ENCODE assay signal across 8 cellular contexts in the genomic region with DNA sequence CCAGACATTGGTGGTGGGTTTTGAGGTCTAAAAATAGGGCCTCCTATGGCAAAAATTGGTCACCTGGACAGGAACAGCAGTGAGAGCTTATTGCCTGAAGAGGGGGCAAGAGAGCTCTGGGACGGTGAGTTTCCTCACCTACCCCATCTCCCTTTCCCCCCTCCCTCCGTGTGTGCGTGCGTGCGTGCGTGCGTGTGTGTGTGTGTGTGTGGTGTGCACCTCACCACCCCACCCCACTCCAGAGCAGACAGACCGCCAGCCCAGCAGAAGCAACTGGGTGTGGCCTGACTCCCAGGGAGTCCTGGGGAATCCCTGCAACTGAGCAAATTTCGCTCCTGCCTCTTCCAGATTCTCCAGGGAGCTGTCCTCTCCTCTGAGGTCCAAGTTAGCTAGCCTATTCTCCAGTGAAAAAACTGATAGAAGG. TPM values are rescaled to one million over a fixed set of nuclear protein-coding genes. Genes with fewer than 3 reads are reported as not detected.
A peak's percentile ranks its signal among the peaks of the same experiment; 100 is the strongest.
DNase-seq lines count a peak whose midpoint lies in the region; ATAC-seq, FAIRE-seq and TF ChIP-seq lines count a peak whose summit lies in the region.

No MANE protein-coding gene starts in this region.

- peaks cover 26 to 58% (median 50%) of the 10 kb centered on the region in 4 donors for H3K4me1 Mint-ChIP-seq in CD4-positive, alpha-beta memory T cell
- peaks cover 24% of the 10 kb centered on the region for H3K4me1 Mint-ChIP-seq in MCF 10A (ENCODE audit: insufficient read depth, unreplicated experiment)

- no peaks in the 10 kb centered on the region for H3K9me3 ChIP-seq in CD4-positive, alpha-beta memory T cell (ENCODE audit: control insufficient read depth in 1 of 2, low read length in 2 of 2)
- H3K9me3 ChIP-seq in kidney (ENCODE audit: control insufficient read depth in 1 of 2, low read length in 2 of 2), result no peaks in the 10 kb centered on the region

- TF ChIP-seq CTCF in MCF 10A (IDR thresholded peaks at IDR 0.05; ENCODE audit: unreplicated experiment), result peak; percentile 45
- TF ChIP-seq CTCF in kidney (IDR thresholded peaks at IDR 0.05; ENCODE audit: borderline replicate concordance, extremely low read depth, insufficient read depth), result peak; percentile 73

- DNase-seq in CD4-positive, alpha-beta memory T cell, result peak; percentile 91 to 92 (median 92)
- DNase-seq in NCI-H1694 (lab: John Stamatoyannopoulos, UW) (peak; percentile 88), UCSD-AML1 (lab: John Stamatoyannopoulos, UW; ENCODE audit: unreplicated experiment) (peak; percentile 64), MCF 10A (ENCODE audit: unreplicated experiment) (peak; percentile 88), kidney (peak; percentile 94)
- DNase-seq in stimulated activated CD4-positive, alpha-beta T cell treated with anti-CD3 and anti-CD28 coated beads, Interleukin-2, amount 100 ng/mL, for 24 hours, result peak; percentile 59 to 73

- FAIRE-seq in kidney (lab: Jason Lieb, UNC), result no peak

- H3K4me3 Mint-ChIP-seq in CD4-positive, alpha-beta memory T cell, result peak overlapping the region; percentile 73 to 92 (median 84)
- H3K4me3 Mint-ChIP-seq in MCF 10A (ENCODE audit: unreplicated experiment), result peak overlapping the region; percentile 45

- H3K36me3 ChIP-seq in CD4-positive, alpha-beta memory T cell (ENCODE audit: insufficient read depth, low read length), result no peaks in the 10 kb centered on the region
- H3K36me3 ChIP-seq in kidney (ENCODE audit: control insufficient read depth in 1 of 2, insufficient read depth in 2 of 2, low read length in 2 of 2), result no peaks in the 10 kb centered on the region

- no TSS peak for BruUV-seq in MCF 10A (replicated peaks; lab: Mats Ljungman, UMichigan)

- peaks cover 0 to 2% (median 0%) of the 10 kb centered on the region in 8 donors for H3K9me3 Mint-ChIP-seq in CD4-positive, alpha-beta memory T cell
- H3K9me3 Mint-ChIP-seq in MCF 10A (ENCODE audit: unreplicated experiment), result no peaks in the 10 kb centered on the region

- peak overlapping the region; percentile 96 to 100 (median 99) for H3K27ac Mint-ChIP-seq in CD4-positive, alpha-beta memory T cell
- H3K27ac Mint-ChIP-seq in MCF 10A (ENCODE audit: low read depth, unreplicated experiment), result peak overlapping the region; percentile 90

- H3K4me3 ChIP-seq in CD4-positive, alpha-beta memory T cell (ENCODE audit: low read length in 2 of 2), result peak overlapping the region; percentile 36 to 70
- H3K4me3 ChIP-seq in kidney (ENCODE audit: low read length in 2 of 2), result no peak overlapping the region

- intact Hi-C loops in CD4-positive, alpha-beta memory T cell (cut with micrococcal nuclease), result loop anchor here (1.0 to 5.0 kb wide), 7 partner anchors 14 to 419 kb away; partner anchors contain the start of genes ATG4A, NCBP2L and PSMD10
- intact Hi-C loops in MCF 10A (cut with micrococcal nuclease) (loop anchor here (1.0 to 10.0 kb wide), 8 partner anchors 14 to 399 kb away; partner anchors contain the start of gene NCBP2L), kidney (cut with DNase I) (no loop called here)

- H3K27me3 Mint-ChIP-seq in CD4-positive, alpha-beta memory T cell, result no peaks in the 10 kb centered on the region
- H3K27me3 Mint-ChIP-seq in MCF 10A (ENCODE audit: insufficient read depth, unreplicated experiment), result peaks cover 67% of the 10 kb centered on the region

- peaks cover 0 to 7% of the 10 kb centered on the region in 2 donors for H3K36me3 Mint-ChIP-seq in CD4-positive, alpha-beta memory T cell
- H3K36me3 Mint-ChIP-seq in MCF 10A (ENCODE audit: insufficient read depth, unreplicated experiment), result peaks cover 24% of the 10 kb centered on the region

- H3K4me1 ChIP-seq in CD4-positive, alpha-beta memory T cell (ENCODE audit: insufficient read depth, low read length), result peaks cover 49% of the 10 kb centered on the region
- peaks cover 18% of the 10 kb centered on the region in 2 donors for H3K4me1 ChIP-seq in kidney (ENCODE audit: control insufficient read depth in 1 of 2, insufficient read depth in 1 of 2, low read depth in 1 of 2, low read length in 2 of 2)

- H3K27me3 ChIP-seq in CD4-positive, alpha-beta memory T cell (ENCODE audit: insufficient read depth, low read length), result no peaks in the 10 kb centered on the region

- peak; percentile 24 for ATAC-seq in GM21576 (IDR thresholded peaks at IDR 0.05; ENCODE audit: unreplicated experiment)
- no peak for ATAC-seq in HG03342 (IDR thresholded peaks at IDR 0.05; ENCODE audit: unreplicated experiment)

- H3K9ac ChIP-seq in kidney (ENCODE audit: low read length in 2 of 2), result peak overlapping the region in 1 of 2 donors; percentile 4

- CTCF ChIA-PET in CD4-positive, alpha-beta memory T cell (lab: Charles Lee; ENCODE audit: partially characterized antibody), result interaction anchor here (0.7 to 13.2 kb wide), 26 partner anchors 8 to 222 kb away, joined by 3 to 462 read pairs (median 4); partner anchors contain the start of genes NCBP2L, PRPS1 and TSC22D3
- CTCF ChIA-PET in MCF 10A (lab: Yijun Ruan, JAX), result interaction anchor here (0.7 to 9.3 kb wide), 16 partner anchors 12 to 387 kb away, joined by 3 to 157 read pairs (median 5); partner anchors contain the start of genes NCBP2L and TSC22D3

- peak overlapping the region; percentile 97 for H3K27ac ChIP-seq in CD4-positive, alpha-beta memory T cell (ENCODE audit: low read depth, low read length)
- H3K27ac ChIP-seq in kidney (ENCODE audit: low read depth in 2 of 2, low read length in 2 of 2), result peak overlapping the region; percentile 51 to 84

- POLR2A ChIA-PET in CD4-positive, alpha-beta memory T cell (lab: Charles Lee; ENCODE audit: partially characterized antibody), result interaction anchor here (0.6 to 20.8 kb wide), 17 partner anchors 9 to 346 kb away, joined by 3 to 1740 read pairs (median 10); partner anchors contain the start of genes NCBP2L, PRPS1 and TSC22D3
- POLR2A ChIA-PET in MCF 10A (lab: Yijun Ruan, JAX), result interaction anchor here (0.5 to 12.1 kb wide), 19 partner anchors 11 to 675 kb away, joined by 3 to 679 read pairs (median 8); partner anchors contain the start of genes MID2, NCBP2L, PRPS1 and TSC22D3

RNA-seq across cellular contexts. Expression of gene PRPS1, which starts 44.7 kb away (rescaled TPM):
- 10 to 100 TPM; 56.1 to 61.3 TPM for total RNA-seq in CD4-positive, alpha-beta memory T cell
- 10 to 100 TPM; 53.4 to 61.9 TPM for polyA plus RNA-seq in CD4-positive, alpha-beta memory T cell
- 27.9 and 29.7 TPM in 2 replicates for total RNA-seq in MCF 10A (2022)
- 32.8 TPM for total RNA-seq in kidney
- polyA plus RNA-seq in kidney (ENCODE audit: insufficient read depth, low read depth, low replicate concordance), result 29.3 TPM

Comparison
In these comparisons a context has a peak if more than half of its experiments do, and no peak if none do; other contexts are left out.
1. H3K4me3 ChIP-seq: peak in CD4-positive, alpha-beta memory T cell (2 of 2); none in kidney (0 of 2).
2. Peak in every context shown above with its lines, with median percentiles within 50 percentile points of each other: DNase-seq.